Comparison of ENCODE assay signal across 24 cellular contexts in the genomic region with DNA sequence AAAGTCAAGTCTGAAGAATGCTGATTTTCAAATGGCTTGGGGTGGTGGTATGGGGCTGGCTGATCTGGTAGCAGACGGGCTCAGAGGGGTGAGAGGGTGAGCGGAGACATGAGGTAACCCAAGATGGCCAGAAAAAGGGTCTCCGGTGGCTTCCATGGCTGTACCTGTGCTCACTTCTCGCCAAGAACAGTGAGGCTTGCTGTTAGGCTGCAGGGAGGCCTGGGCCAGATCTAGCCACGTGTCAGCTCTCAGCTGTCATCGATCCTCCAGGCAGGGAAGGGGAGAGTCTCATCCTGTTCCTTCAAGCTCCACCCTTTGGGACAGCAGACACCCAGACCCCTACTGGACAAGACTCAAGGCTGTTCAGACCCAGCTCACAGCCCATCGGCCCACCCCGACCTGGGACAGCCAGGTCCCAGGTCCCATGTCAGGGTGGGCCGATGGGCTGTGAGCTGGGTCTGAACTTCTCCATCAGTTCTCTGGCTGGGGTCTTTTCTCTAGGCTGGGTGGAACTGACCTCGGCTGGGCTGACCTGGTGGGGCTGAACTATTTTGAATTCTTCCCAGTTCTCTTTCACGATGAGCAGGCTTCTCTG. TPM values are rescaled to one million over a fixed set of nuclear protein-coding genes. Genes with fewer than 3 reads are reported as not detected.
DNase-seq lines count a peak whose midpoint lies in the region; ATAC-seq and TF ChIP-seq lines count a peak whose summit lies in the region.
"Had no signal": no experiment of that assay in that cellular context is flagged by ENCODE, and none has a peak within 500 bp of the region (broad histone marks: within the 10 kb centered on the region; RNA-seq: fewer than 3 reads in every experiment).

No MANE protein-coding gene starts in this region.

- no peaks in the 10 kb centered on the region for H3K79me2 ChIP-seq in trophoblast cell (ENCODE audit: control insufficient read depth, insufficient read depth, low read length, poor library complexity)

- ATAC-seq in RWPE2 (ENCODE audit: low read depth) (no peak), lower lobe of right lung (no peak)
- ATAC-seq: HCT116 had no signal

- no peaks in the 10 kb centered on the region for H3K36me3 ChIP-seq in RWPE2 (ENCODE audit: low read depth)
- H3K36me3 ChIP-seq in lower lobe of right lung: no peaks in the 10 kb centered on the region
- H3K36me3 ChIP-seq in sigmoid colon: no peaks in the 10 kb centered on the region
- H3K36me3 ChIP-seq in trophoblast cell (ENCODE audit: control insufficient read depth in 1 of 2, insufficient read depth in 2 of 2, low read length in 2 of 2): no peaks in the 10 kb centered on the region
- no peaks in the 10 kb centered on the region for H3K36me3 ChIP-seq in WERI-Rb-1

- TF ChIP-seq CTCF in RWPE2 (IDR thresholded peaks at IDR 0.05; ENCODE audit: poor library complexity, severe bottlenecking): no peak
- TF ChIP-seq CTCF in lower lobe of right lung (IDR thresholded peaks at IDR 0.05): no peak
- no peak for TF ChIP-seq CTCF in sigmoid colon (IDR thresholded peaks at IDR 0.05)
- no peak for TF ChIP-seq CTCF in WERI-Rb-1 (IDR thresholded peaks at IDR 0.05; ENCODE audit: low read depth, low read length)
- no peak for TF ChIP-seq CTCF in mesothelial cell of epicardium (IDR thresholded peaks at IDR 0.05; ENCODE audit: unreplicated experiment)

- H2AFZ ChIP-seq in trophoblast cell (ENCODE audit: insufficient read depth, low read length, poor library complexity): no peak overlapping the region
- H2AFZ ChIP-seq: PC-9 had no signal

- H3K4me1 ChIP-seq in RWPE2 (ENCODE audit: insufficient read depth, poor library complexity, severe bottlenecking) (no peaks in the 10 kb centered on the region), lower lobe of right lung (no peaks in the 10 kb centered on the region), sigmoid colon (no peaks in the 10 kb centered on the region), trophoblast cell (ENCODE audit: control insufficient read depth in 1 of 2, insufficient read depth in 2 of 2, low read length in 2 of 2) (peaks cover 0 to 2% of the 10 kb centered on the region in 2 experiments)

- no peak for TF ChIP-seq EP300 in sigmoid colon (IDR thresholded peaks at IDR 0.05)

- H3K27ac ChIP-seq in RWPE2 (ENCODE audit: poor library complexity, severe bottlenecking): no peak overlapping the region
- H3K27ac ChIP-seq in lower lobe of right lung: no peak overlapping the region
- no peak overlapping the region for H3K27ac ChIP-seq in sigmoid colon
- no peak overlapping the region for H3K27ac ChIP-seq in trophoblast cell (ENCODE audit: low read depth, low read length)
- no peak overlapping the region for H3K27ac ChIP-seq in WERI-Rb-1
- H3K27ac ChIP-seq: 22Rv1, HL-60, PC-9 had no signal

- H3K18ac ChIP-seq in trophoblast cell (ENCODE audit: low read length): no peak overlapping the region

- no peak overlapping the region for H3K27ac Mint-ChIP-seq in mesothelial cell of epicardium

- intact Hi-C loops in lower lobe of right lung (cut with DNase I): no loop called here
- intact Hi-C loops in sigmoid colon (cut with DNase I): no loop called here

- no peak overlapping the region for H3K4me3 ChIP-seq in RWPE2 (ENCODE audit: severe bottlenecking)
- no peak overlapping the region for H3K4me3 ChIP-seq in lower lobe of right lung
- H3K4me3 ChIP-seq in sigmoid colon: no peak overlapping the region
- no peak overlapping the region for H3K4me3 ChIP-seq in trophoblast cell (ENCODE audit: low read depth, low read length)
- no peak overlapping the region for H3K4me3 ChIP-seq in WERI-Rb-1 (ENCODE audit: low read depth, low read length)
- H3K4me3 ChIP-seq: PC-9 had no signal

- H3K27me3 ChIP-seq in RWPE2 (ENCODE audit: insufficient read depth, poor library complexity, severe bottlenecking) (peaks cover 34% of the 10 kb centered on the region), lower lobe of right lung (ENCODE audit: low read depth) (peaks cover 48% of the 10 kb centered on the region), sigmoid colon (peaks cover 0 to 14% (median 2%) of the 10 kb centered on the region in 3 donors), trophoblast cell (ENCODE audit: insufficient read depth, low read length) (no peaks in the 10 kb centered on the region), WERI-Rb-1 (ENCODE audit: insufficient read depth, low read depth, severe bottlenecking) (no peaks in the 10 kb centered on the region)

- H3K9ac ChIP-seq in trophoblast cell (ENCODE audit: low read length): no peak overlapping the region

- no peak overlapping the region for H2BK12ac ChIP-seq in trophoblast cell (ENCODE audit: low read length)

- DNase-seq in NCI-H2171 treated with DMSO at 0.1 percent for 48 hours (lab: John Stamatoyannopoulos, UW): peak; percentile 64
- DNase-seq in NCI-H2171 (lab: John Stamatoyannopoulos, UW): no peak
- peak; percentile 59 for DNase-seq in RWPE2 (ENCODE audit: low spot score)
- DNase-seq in lower lobe of right lung: peak; percentile 40
- peak; percentile 40 for DNase-seq in sigmoid colon
- no peak for DNase-seq in trophoblast cell
- no peak for DNase-seq in WERI-Rb-1
- DNase-seq in mesothelial cell of epicardium (ENCODE audit: low spot score in 2 of 2, unreplicated experiment in 2 of 2): no peak
- DNase-seq: GF-D8, GOT3, KG1, NCI-H1092, NCI-H1436, NCI-H187 treated with DMSO at 0.1 percent for 48 hours, NCI-H2107, NCI-H2227 treated with DMSO at 0.1 percent for 48 hours, NCI-H510A, RPMI8226, SIG-M5 had no signal

- no peak overlapping the region for H3K14ac ChIP-seq in trophoblast cell (ENCODE audit: low read length)

- H3K4ac ChIP-seq in trophoblast cell (ENCODE audit: low read depth, low read length): no peak overlapping the region

- no peaks in the 10 kb centered on the region for H3K36me3 Mint-ChIP-seq in mesothelial cell of epicardium

- no peak overlapping the region for H3K4me3 Mint-ChIP-seq in mesothelial cell of epicardium

- H3K27me3 Mint-ChIP-seq in mesothelial cell of epicardium (ENCODE audit: low read depth): peaks cover 76% of the 10 kb centered on the region

- no peak overlapping the region for H2BK120ac ChIP-seq in trophoblast cell (ENCODE audit: insufficient read depth, low read length, poor library complexity)

- H4K12ac ChIP-seq in trophoblast cell (ENCODE audit: low read depth, low read length): no peak overlapping the region

- H2AK5ac ChIP-seq in trophoblast cell (ENCODE audit: low read length): no peak overlapping the region

- H3K9me3 ChIP-seq in RWPE2 (ENCODE audit: severe bottlenecking): no peaks in the 10 kb centered on the region
- H3K9me3 ChIP-seq in lower lobe of right lung: no peaks in the 10 kb centered on the region
- H3K9me3 ChIP-seq in sigmoid colon: no peaks in the 10 kb centered on the region
- H3K9me3 ChIP-seq in trophoblast cell (ENCODE audit: insufficient read depth, low read depth, low read length): peaks cover 2% of the 10 kb centered on the region
- no peaks in the 10 kb centered on the region for H3K9me3 ChIP-seq in WERI-Rb-1 (ENCODE audit: severe bottlenecking)

- no peak overlapping the region for H3K23ac ChIP-seq in trophoblast cell (ENCODE audit: low read length)

- WGBS in sigmoid colon, 2 donors: 79 to 82% methylated on average over 11 of the region's 11 CpGs
- no CpG with 5 or more reads among the region's 11 CpGs for WGBS in trophoblast cell (ENCODE audit: extremely low coverage, insufficient coverage, insufficient read length)

- H3K9me3 Mint-ChIP-seq in mesothelial cell of epicardium: no peaks in the 10 kb centered on the region

- peaks cover 5% of the 10 kb centered on the region for H3K4me1 Mint-ChIP-seq in mesothelial cell of epicardium

- no peak overlapping the region for H4K91ac ChIP-seq in trophoblast cell (ENCODE audit: low read depth, low read length)

- no peak overlapping the region for H2BK5ac ChIP-seq in trophoblast cell (ENCODE audit: low read depth, low read length, poor library complexity)

- no peak overlapping the region for H3K4me2 ChIP-seq in trophoblast cell (ENCODE audit: low read length)
- H3K4me2 ChIP-seq: PC-9 had no signal

- TF ChIP-seq POLR2A in sigmoid colon (IDR thresholded peaks at IDR 0.05): no peak

- no peak overlapping the region for H4K8ac ChIP-seq in trophoblast cell (ENCODE audit: low read depth, low read length)

- no peaks in the 10 kb centered on the region for H3K79me1 ChIP-seq in trophoblast cell (ENCODE audit: low read length)

RNA-seq across cellular contexts. Expression of gene LRTM2, which starts 9.0 kb away (rescaled TPM):
- total RNA-seq in lower lobe of right lung (not detected), sigmoid colon (under 1 TPM in 1 of 4 donors, not detected in 3; 0.41 TPM), mesothelial cell of epicardium (0.45 to 0.47 TPM in 2 of 3 replicates, not detected in the other)
- polyA plus RNA-seq in sigmoid colon: under 1 TPM in 1 of 3 donors, not detected in 2; 0.09 TPM
- polyA plus RNA-seq in trophoblast cell (2013): 0.04 and 0.07 TPM in 2 replicates
- total RNA-seq: HT-29, PC-9 had no signal

Comparison
In these comparisons a context has a peak if more than half of its experiments do, and no peak if none do; other contexts are left out.
1. DNase-seq: peak in NCI-H2171 treated with DMSO at 0.1 percent for 48 hours (single experiment), RWPE2 (single experiment), lower lobe of right lung (single experiment) and sigmoid colon (single experiment); none in NCI-H2171 (single experiment), trophoblast cell (0 of 2), WERI-Rb-1 (single experiment) and mesothelial cell of epicardium (0 of 2).